Comparison of ENCODE assay signal across 8 cellular contexts in genomic region chr3:50236484-50237132, GRCh38. TPM values are rescaled to one million over a fixed set of nuclear protein-coding genes. Genes with fewer than 3 reads are reported as not detected.
DNase-seq lines count a peak whose midpoint lies in the region; ATAC-seq lines count a peak whose summit lies in the region.

No MANE protein-coding gene starts in this region.

- H3K79me2 ChIP-seq in ACC112 (ENCODE audit: control insufficient read depth, insufficient read depth, low read length, unreplicated experiment): peaks cover 56% of the 10 kb centered on the region

- H3K27ac ChIP-seq in ACC112 (ENCODE audit: low read depth, low read length) (0 out of 2 replicates have a peak overlapping the region, but pooled peaks have one; percentile 72), HUES64 (ENCODE audit: low read depth, low read length) (peak overlapping the region; percentile 46), caudate nucleus (ENCODE audit: low read depth, low read length) (peak overlapping the region; percentile 88), muscle layer of colon (ENCODE audit: low read depth, low read length) (peak overlapping the region; percentile 91)

- H3K4me1 ChIP-seq in ACC112 (ENCODE audit: control insufficient read depth, insufficient read depth, low read length, unreplicated experiment) (peaks cover 29% of the 10 kb centered on the region), HUES64 (ENCODE audit: insufficient read depth, low read length) (peaks cover 26% of the 10 kb centered on the region), muscle layer of colon (ENCODE audit: insufficient read depth, low read length) (peaks cover 44% of the 10 kb centered on the region)

- no peaks in the 10 kb centered on the region for H3K36me3 ChIP-seq in ACC112 (ENCODE audit: insufficient read depth, low read length)
- H3K36me3 ChIP-seq in HUES64 (ENCODE audit: insufficient read depth, low read length): no peaks in the 10 kb centered on the region
- H3K36me3 ChIP-seq in muscle layer of colon (ENCODE audit: insufficient read depth, low read length): peaks cover 4% of the 10 kb centered on the region

- DNase-seq in caudate nucleus (lab: John Stamatoyannopoulos, UW): no peak
- no peak for DNase-seq in germinal center (ENCODE audit: low spot score)
- no peak for DNase-seq in hepatic stellate cell (ENCODE audit: low spot score)

- H2AFZ ChIP-seq in ACC112 (ENCODE audit: low read length, unreplicated experiment): no peak overlapping the region

- H3K27me3 ChIP-seq in ACC112 (ENCODE audit: insufficient read depth, low read length): no peaks in the 10 kb centered on the region
- no peaks in the 10 kb centered on the region for H3K27me3 ChIP-seq in HUES64 (ENCODE audit: insufficient read depth, low read length)
- no peaks in the 10 kb centered on the region for H3K27me3 ChIP-seq in muscle layer of colon (ENCODE audit: control insufficient read depth in 1 of 2, insufficient read depth in 2 of 2, low read length in 2 of 2)

- H3K4me3 ChIP-seq in ACC112 (ENCODE audit: low read depth, low read length): peak overlapping the region; percentile 91
- peak overlapping the region; percentile 86 for H3K4me3 ChIP-seq in HUES64 (ENCODE audit: low read length)
- H3K4me3 ChIP-seq in muscle layer of colon (ENCODE audit: low read depth in 1 of 2, low read length in 2 of 2): peak overlapping the region; percentile 62 to 96

- H3K9ac ChIP-seq in HUES64 (ENCODE audit: low read depth, low read length): peak overlapping the region; percentile 83
- peak overlapping the region; percentile 98 for H3K9ac ChIP-seq in muscle layer of colon (ENCODE audit: low read length)

- H3K9me3 ChIP-seq in HUES64 (ENCODE audit: insufficient read depth, low read depth, low read length) (no peaks in the 10 kb centered on the region), muscle layer of colon (ENCODE audit: low read length) (no peaks in the 10 kb centered on the region)

- 2% methylated on average over 13 of the region's 13 CpGs for WGBS in HUES64

- ATAC-seq in HG02870 (IDR thresholded peaks at IDR 0.05; ENCODE audit: unreplicated experiment) (no peak), HG03025 (IDR thresholded peaks at IDR 0.05; ENCODE audit: low FRiP score, unreplicated experiment) (no peak)

RNA-seq across cellular contexts. Expression of gene GNAI2, which starts 0.6 kb away (rescaled TPM):
- 197 TPM for polyA plus RNA-seq in HUES64 (2013, experiment 1 of 2)
- polyA plus RNA-seq in HUES64 (2013, experiment 2 of 2): 225 TPM

RNA-seq across cellular contexts. Expression of gene SLC38A3, which starts 31.5 kb away (rescaled TPM):
- polyA plus RNA-seq in HUES64 (2013, experiment 1 of 2): 0.60 TPM
- 0.95 TPM for polyA plus RNA-seq in HUES64 (2013, experiment 2 of 2)

RNA-seq across cellular contexts. Expression of gene SEMA3B, which starts 32.3 kb away (rescaled TPM):
- polyA plus RNA-seq in HUES64 (2013, experiment 1 of 2): 2.8 TPM
- 3.6 TPM for polyA plus RNA-seq in HUES64 (2013, experiment 2 of 2)

RNA-seq across cellular contexts. Expression of gene LSMEM2, which starts 42.3 kb away (rescaled TPM):
- not detected for polyA plus RNA-seq in HUES64 (2013, experiment 1 of 2)
- polyA plus RNA-seq in HUES64 (2013, experiment 2 of 2): 0.19 TPM

RNA-seq across cellular contexts. Expression of gene GNAT1, which starts 45.2 kb away (rescaled TPM):
- polyA plus RNA-seq in HUES64 (2013, experiment 1 of 2): not detected
- polyA plus RNA-seq in HUES64 (2013, experiment 2 of 2): not detected
